In genomic region chr15:80512729-80513670, GRCh38 we compare ENCODE assay signal across 10 cellular contexts.
DNase-seq lines count a peak whose midpoint lies in the region; ATAC-seq and TF ChIP-seq lines count a peak whose summit lies in the region.
"Had no signal": no experiment of that assay in that cellular context is flagged by ENCODE, and none has a peak within 500 bp of the region (broad histone marks: within the 10 kb centered on the region; RNA-seq: fewer than 3 reads in every experiment).

No MANE protein-coding gene starts in this region.

- POLR2A ChIA-PET in AG04450 (lab: Yijun Ruan, JAX), result interaction anchor here (1.2 kb wide), 1 partner anchor 36 kb away, joined by 3 read pairs; no protein-coding TSS in a partner anchor

- CTCF ChIA-PET in AG04450 (lab: Charles Lee), result interaction anchor here (1.3 to 1.4 kb wide), 2 partner anchors 24 to 57 kb away, joined by 3 to 4 read pairs; no protein-coding TSS in a partner anchor

- H3K4me2 ChIP-seq in GM23248 (ENCODE audit: unreplicated experiment), result peak overlapping the region; percentile 30

- TF ChIP-seq EP300 in stomach (IDR thresholded peaks at IDR 0.05), result no peak

- peaks cover 41% of the 10 kb centered on the region for H3K4me1 ChIP-seq in GM23248 (ENCODE audit: insufficient read depth)
- no peaks in the 10 kb centered on the region for H3K4me1 ChIP-seq in stomach

- no peak overlapping the region for H2AFZ ChIP-seq in GM23248

- peaks cover 47% of the 10 kb centered on the region for H3F3A ChIP-seq in GM23248 (ENCODE audit: insufficient read depth)

- peaks cover 4% of the 10 kb centered on the region for H3K9me3 ChIP-seq in AG04450 (ENCODE audit: control insufficient read depth, insufficient read depth, low read length)
- no peaks in the 10 kb centered on the region for H3K9me3 ChIP-seq in GM23248 (ENCODE audit: low read depth)
- peaks cover 3% of the 10 kb centered on the region for H3K9me3 ChIP-seq in WERI-Rb-1 (ENCODE audit: severe bottlenecking)
- peaks cover 0 to 8% (median 0%) of the 10 kb centered on the region in 4 donors for H3K9me3 ChIP-seq in stomach

- in situ Hi-C loops in GM23248 (cut with MboI), result no loop called here

- peaks cover 5% of the 10 kb centered on the region; the same call in 1 of the 2 replicates for H3K79me2 ChIP-seq in GM23248 (ENCODE audit: insufficient read depth)

- TF ChIP-seq POLR2A in stomach (IDR thresholded peaks at IDR 0.05), result no peak

- ATAC-seq in left ventricle myocardium superior, result peak; percentile 79
- ATAC-seq in GM19324 (IDR thresholded peaks at IDR 0.05; ENCODE audit: low FRiP score, unreplicated experiment), result no peak
- no peak for ATAC-seq in HG03378 (IDR thresholded peaks at IDR 0.05; ENCODE audit: unreplicated experiment)
- ATAC-seq: naive thymus-derived CD8-positive, alpha-beta T cell had no signal

- peaks cover 3% of the 10 kb centered on the region; the same call in 1 of the 2 replicates for H3K9me2 ChIP-seq in GM23248 (ENCODE audit: insufficient read depth)

- H3K27me3 ChIP-seq in AG04450 (ENCODE audit: control insufficient read depth, insufficient read depth, low read length) (no peaks in the 10 kb centered on the region), GM23248 (replicated peaks; ENCODE audit: insufficient read depth) (no peaks in the 10 kb centered on the region), WERI-Rb-1 (ENCODE audit: insufficient read depth, low read depth, severe bottlenecking) (no peaks in the 10 kb centered on the region), stomach (no peaks in the 10 kb centered on the region)

- 58 to 68% methylated on average over 4 of the region's 4 CpGs for WGBS in GM23248 (ENCODE audit: low coverage in 1 of 2, low lambda C conversion rate in 2 of 2, missing lambda C conversion rate in 2 of 2), 2 experiments
- 79 to 88% (median 82%) methylated on average over 4 of the region's 4 CpGs for WGBS in stomach, 5 donors

- H4K20me1 ChIP-seq in GM23248 (ENCODE audit: insufficient read depth), result no peaks in the 10 kb centered on the region

- no peak for DNase-seq in AG04450 (ENCODE audit: low read depth, low spot score)
- DNase-seq in GM23248, result peak; percentile 46
- peak; percentile 17 for DNase-seq in WERI-Rb-1
- DNase-seq in left ventricle myocardium superior, result no peak
- no peak for DNase-seq in stomach
- DNase-seq in activated CD4-positive, alpha-beta T cell treated with anti-CD3 and anti-CD28 coated beads for 4 hours, result no peak
- DNase-seq: naive thymus-derived CD8-positive, alpha-beta T cell; NCI-H2029 had no signal

- H3K9ac ChIP-seq in GM23248, result no peak overlapping the region; the same call in 1 of the 2 replicates

- intact Hi-C loops in left ventricle myocardium superior (cut with micrococcal nuclease), result no loop called here
- intact Hi-C loops in stomach (cut with DNase I; ENCODE audit: low total_unique reads), result no loop called here

- TF ChIP-seq CTCF in AG04450 (IDR thresholded peaks at IDR 0.05; ENCODE audit: low read depth, low read length), result 0 out of 2 replicates have a peak, but pooled peaks have one; percentile 1
- TF ChIP-seq CTCF in WERI-Rb-1 (IDR thresholded peaks at IDR 0.05; ENCODE audit: low read depth, low read length), result peak; percentile 50; the same call in 1 of the 2 replicates
- TF ChIP-seq CTCF in stomach (IDR thresholded peaks at IDR 0.05), result no peak

- H3K36me3 ChIP-seq in GM23248 (ENCODE audit: low read depth), result peaks cover 16% of the 10 kb centered on the region
- no peaks in the 10 kb centered on the region; the same call in none of the 2 replicates for H3K36me3 ChIP-seq in WERI-Rb-1
- H3K36me3 ChIP-seq in stomach, result peaks cover 0 to 19% (median 0%) of the 10 kb centered on the region in 4 donors

- H3K27ac ChIP-seq in AG04450 (ENCODE audit: low read depth, low read length) (no peak overlapping the region), GM23248 (peak overlapping the region; percentile 85), WERI-Rb-1 (no peak overlapping the region), stomach (no peak overlapping the region)

- H3K4me3 ChIP-seq in AG04450 (ENCODE audit: low read depth, low read length), result no peak overlapping the region
- H3K4me3 ChIP-seq in GM23248, result no peak overlapping the region
- H3K4me3 ChIP-seq in WERI-Rb-1 (ENCODE audit: low read depth, low read length), result no peak overlapping the region
- H3K4me3 ChIP-seq in stomach, result no peak overlapping the region

Comparison
In these comparisons a context has a peak if more than half of its experiments do, and no peak if none do; other contexts are left out.
1. DNase-seq: peak in GM23248 (single experiment) and WERI-Rb-1 (single experiment); none in AG04450 (single experiment), left ventricle myocardium superior (single experiment), stomach (single experiment) and activated CD4-positive, alpha-beta T cell treated with anti-CD3 and anti-CD28 coated beads for 4 hours (0 of 2).
2. CTCF ChIP-seq: peak in AG04450 (single experiment) and WERI-Rb-1 (single experiment); none in stomach (0 of 7).